ENCODE assay signal across 30 cellular contexts in genomic region chr6:109446541-109446940, GRCh38. TPM values are rescaled to one million over a fixed set of nuclear protein-coding genes. Genes with fewer than 3 reads are reported as not detected.
DNase-seq lines count a peak whose midpoint lies in the region; ATAC-seq and TF ChIP-seq lines count a peak whose summit lies in the region.
"Had no signal": no experiment of that assay in that cellular context is flagged by ENCODE, and none has a peak within 500 bp of the region (broad histone marks: within the 10 kb centered on the region; RNA-seq: fewer than 3 reads in every experiment).

No MANE protein-coding gene starts in this region.

- H3K9me3 ChIP-seq in stomach, result no peaks in the 10 kb centered on the region
- H3K9me3 ChIP-seq: BLaER1 treated with 17β-estradiol and CSF1 and Interleukin-3, amounts not matched to agents 10 nM and 100 nM; breast epithelium; left lung; pancreas; suprapubic skin; upper lobe of left lung had no signal

- 87 to 93% (median 91%) methylated on average over 8 of the region's 8 CpGs for WGBS in stomach, 5 donors

- H3K4me1 ChIP-seq in stomach, result peaks cover 7 to 14% (median 11%) of the 10 kb centered on the region in 4 donors

- H3K4me3 Mint-ChIP-seq in natural killer cell (no peak overlapping the region), activated B cell treated with CpG ODN at 0.5 μM for 24 hours (no peak overlapping the region)
- H3K4me3 Mint-ChIP-seq in natural killer cell treated with Interleukin-12 subunit alpha and Interleukin-12 subunit beta and Interleukin-15 and Interleukin-18, amount 100 ng/mL, for 72 hours, result no peak overlapping the region
- H3K4me3 Mint-ChIP-seq: activated naive CD4-positive, alpha-beta T cell treated with anti-CD3 and anti-CD28 coated beads, Interleukin-2, amount 50 U/mL, for 24 hours; GM23338; HFFc6 had no signal

- no peak for TF ChIP-seq EP300 in stomach (IDR thresholded peaks at IDR 0.05)

- POLR2A ChIA-PET in activated B cell treated with CpG ODN at 0.5 μM for 24 hours (lab: Charles Lee), result interaction anchor here (0.7 to 1.9 kb wide), 3 partner anchors 10 to 946 kb away, joined by 5 to 11 read pairs (median 8); partner anchors contain the start of genes MICAL1 and ZBTB24

- no peaks in the 10 kb centered on the region for H3K9me3 Mint-ChIP-seq in natural killer cell
- no peaks in the 10 kb centered on the region for H3K9me3 Mint-ChIP-seq in natural killer cell treated with Interleukin-12 subunit alpha and Interleukin-12 subunit beta and Interleukin-15 and Interleukin-18, amount 100 ng/mL, for 72 hours
- no peaks in the 10 kb centered on the region for H3K9me3 Mint-ChIP-seq in activated B cell treated with CpG ODN at 0.5 μM for 24 hours
- H3K9me3 Mint-ChIP-seq: activated naive CD4-positive, alpha-beta T cell treated with anti-CD3 and anti-CD28 coated beads, Interleukin-2, amount 50 U/mL, for 24 hours; activated T-helper 2 cell treated with anti-CD3 and anti-CD28 coated beads, Interferon-gamma antibody, Interleukin-2, Interleukin-4, amounts not matched to agents 10 μg/mL and 5 μg/mL and 100 μg/mL, durations not matched to agents 14 hours and 24 hours and 36 hours; GM23338; HFFc6; IgD-negative memory B cell had no signal

- no peak for TF ChIP-seq POLR2A in stomach (IDR thresholded peaks at IDR 0.05)

- H3K36me3 Mint-ChIP-seq in natural killer cell, result no peaks in the 10 kb centered on the region
- no peaks in the 10 kb centered on the region for H3K36me3 Mint-ChIP-seq in natural killer cell treated with Interleukin-12 subunit alpha and Interleukin-12 subunit beta and Interleukin-15 and Interleukin-18, amount 100 ng/mL, for 72 hours
- peaks cover 70% of the 10 kb centered on the region for H3K36me3 Mint-ChIP-seq in activated B cell treated with CpG ODN at 0.5 μM for 24 hours (ENCODE audit: low read depth)
- H3K36me3 Mint-ChIP-seq: IgD-negative memory B cell had no signal

- peak overlapping the region; percentile 43 to 78 for H3K27ac Mint-ChIP-seq in natural killer cell
- no peak overlapping the region for H3K27ac Mint-ChIP-seq in natural killer cell treated with Interleukin-12 subunit alpha and Interleukin-12 subunit beta and Interleukin-15 and Interleukin-18, amount 100 ng/mL, for 72 hours
- peak overlapping the region; percentile 79 for H3K27ac Mint-ChIP-seq in activated B cell treated with CpG ODN at 0.5 μM for 24 hours
- H3K27ac Mint-ChIP-seq: activated naive CD4-positive, alpha-beta T cell treated with anti-CD3 and anti-CD28 coated beads, Interleukin-2, amount 50 U/mL, for 24 hours; activated T-helper 2 cell treated with anti-CD3 and anti-CD28 coated beads, Interferon-gamma antibody, Interleukin-2, Interleukin-4, amounts not matched to agents 10 μg/mL and 5 μg/mL and 100 μg/mL, durations not matched to agents 14 hours and 24 hours and 36 hours; GM23338; HFFc6 had no signal

- DNase-seq in natural killer cell (no peak), activated B cell treated with CpG ODN at 0.5 μM for 24 hours (no peak), islet precursor cell (peak; percentile 33), stomach (peak; percentile 19), NCI-H2171 (lab: John Stamatoyannopoulos, UW) (no peak)
- no peak for DNase-seq in natural killer cell treated with Interleukin-12 subunit alpha and Interleukin-12 subunit beta and Interleukin-15 and Interleukin-18, amount 100 ng/mL, for 72 hours (ENCODE audit: low spot score)
- no peak for DNase-seq in stimulated activated CD4-positive, alpha-beta T cell treated with anti-CD3 and anti-CD28 coated beads, Interleukin-2, amount 100 ng/mL, for 48 hours
- DNase-seq: activated CD4-positive, alpha-beta T cell treated with anti-CD3 and anti-CD28 coated beads, Interleukin-2, amount 50 U/mL, for 1 hour; activated CD8-positive, alpha-beta memory T cell treated with anti-CD3 and anti-CD28 coated beads, Interleukin-2, amount 50 U/mL, for 4 hours; anterior cingulate cortex; DND-41; effector memory CD4-positive, alpha-beta T cell; GF-D8; HFFc6; left lung; NCI-H1436 treated with DMSO at 0.1 percent for 48 hours; NCI-H345; SHP77; stimulated activated naive CD4-positive, alpha-beta T cell; T1000 had no signal

- no peak for TF ChIP-seq CTCF in natural killer cell (IDR thresholded peaks at IDR 0.05)
- no peak for TF ChIP-seq CTCF in activated B cell treated with CpG ODN at 0.5 μM for 24 hours (IDR thresholded peaks at IDR 0.05)
- no peak for TF ChIP-seq CTCF in stomach (IDR thresholded peaks at IDR 0.05)

- no peaks in the 10 kb centered on the region for H3K27me3 Mint-ChIP-seq in natural killer cell (ENCODE audit: low read depth in 2 of 2)
- no peaks in the 10 kb centered on the region for H3K27me3 Mint-ChIP-seq in natural killer cell treated with Interleukin-12 subunit alpha and Interleukin-12 subunit beta and Interleukin-15 and Interleukin-18, amount 100 ng/mL, for 72 hours
- no peaks in the 10 kb centered on the region for H3K27me3 Mint-ChIP-seq in activated B cell treated with CpG ODN at 0.5 μM for 24 hours
- H3K27me3 Mint-ChIP-seq: activated naive CD4-positive, alpha-beta T cell treated with anti-CD3 and anti-CD28 coated beads, Interleukin-2, amount 50 U/mL, for 24 hours; IgD-negative memory B cell had no signal

- ATAC-seq in natural killer cell (no peak), activated B cell treated with CpG ODN at 0.5 μM for 24 hours (ENCODE audit: low read depth) (no peak), GM21576 (IDR thresholded peaks at IDR 0.05; ENCODE audit: unreplicated experiment) (no peak)
- ATAC-seq in natural killer cell treated with Interleukin-12 subunit alpha and Interleukin-12 subunit beta and Interleukin-15 and Interleukin-18, amount 100 ng/mL, for 72 hours, result no peak
- ATAC-seq: GM23338, left lung, pancreas had no signal

- no peaks in the 10 kb centered on the region for H3K27me3 ChIP-seq in stomach
- H3K27me3 ChIP-seq: BLaER1 treated with 17β-estradiol and CSF1 and Interleukin-3, amounts not matched to agents 10 nM and 100 nM; breast epithelium; left lung; pancreas; suprapubic skin; upper lobe of left lung had no signal

- no peak overlapping the region for H3K4me3 ChIP-seq in stomach
- H3K4me3 ChIP-seq: BLaER1 treated with 17β-estradiol and CSF1 and Interleukin-3, amounts not matched to agents 10 nM and 100 nM; breast epithelium; GM23338; left lung; pancreas; suprapubic skin; upper lobe of left lung had no signal

- CTCF ChIA-PET in activated B cell treated with CpG ODN at 0.5 μM for 24 hours (lab: Charles Lee), result no interaction called here

- intact Hi-C loops in natural killer cell (cut with micrococcal nuclease) (loop anchor here (10.0 kb wide), 1 partner anchor 352 kb away; the partner anchor contains the start of genes CEP57L1 and SESN1), activated B cell treated with CpG ODN at 0.5 μM for 24 hours (cut with micrococcal nuclease) (no loop called here), stomach (cut with DNase I; ENCODE audit: low total_unique reads) (no loop called here)

- H3K36me3 ChIP-seq in stomach, result peaks cover 37 to 71% (median 54%) of the 10 kb centered on the region in 4 donors
- H3K36me3 ChIP-seq: breast epithelium, pancreas had no signal

- no peak overlapping the region for H3K27ac ChIP-seq in stomach
- H3K27ac ChIP-seq: BLaER1 treated with 17β-estradiol and CSF1 and Interleukin-3, amounts not matched to agents 10 nM and 100 nM; breast epithelium; left lung; pancreas; suprapubic skin; upper lobe of left lung had no signal

- peaks cover 29 to 68% of the 10 kb centered on the region in 2 donors for H3K4me1 Mint-ChIP-seq in natural killer cell
- H3K4me1 Mint-ChIP-seq in natural killer cell treated with Interleukin-12 subunit alpha and Interleukin-12 subunit beta and Interleukin-15 and Interleukin-18, amount 100 ng/mL, for 72 hours (ENCODE audit: low read depth in 2 of 2), result peaks cover 14 to 32% of the 10 kb centered on the region in 2 donors
- H3K4me1 Mint-ChIP-seq in activated B cell treated with CpG ODN at 0.5 μM for 24 hours, result peaks cover 63% of the 10 kb centered on the region

RNA-seq across cellular contexts. Expression of gene SMPD2, which starts 6.0 kb away (rescaled TPM):
- total RNA-seq in natural killer cell (10 to 100 TPM; 25.0 to 37.3 (median 29.3) TPM), activated B cell treated with CpG ODN at 0.5 μM for 24 hours (24.9 and 28.2 TPM in 2 replicates), stomach (10 to 100 TPM; 10.7 to 80.5 (median 17.2) TPM)
- total RNA-seq in natural killer cell treated with Interleukin-12 subunit alpha and Interleukin-12 subunit beta and Interleukin-15 and Interleukin-18, amount 100 ng/mL, for 72 hours, result 10 to 100 TPM; 10.3 to 11.4 TPM
- polyA plus RNA-seq in stomach, result 10 to 100 TPM; 14.0 to 21.8 (median 17.6) TPM

RNA-seq across cellular contexts. Expression of gene PPIL6, which starts 6.1 kb away (rescaled TPM):
- total RNA-seq in natural killer cell (under 1 TPM; 0.28 to 0.70 (median 0.40) TPM), activated B cell treated with CpG ODN at 0.5 μM for 24 hours (0.73 and 0.91 TPM in 2 replicates), stomach (1 to 10 TPM in 3 of 5 donors, not detected in 2; 1.4 to 8.6 (median 3.2) TPM)
- not detected for total RNA-seq in natural killer cell treated with Interleukin-12 subunit alpha and Interleukin-12 subunit beta and Interleukin-15 and Interleukin-18, amount 100 ng/mL, for 72 hours
- polyA plus RNA-seq in stomach, result 1 to 10 TPM; 1.0 to 4.0 (median 2.7) TPM

RNA-seq across cellular contexts. Expression of gene MICAL1, which starts 9.0 kb away (rescaled TPM):
- 100 to 1,000 TPM in 1 of 3 donors, 10 to 100 TPM in 2; 72.4 to 102 (median 81.3) TPM for total RNA-seq in natural killer cell
- total RNA-seq in natural killer cell treated with Interleukin-12 subunit alpha and Interleukin-12 subunit beta and Interleukin-15 and Interleukin-18, amount 100 ng/mL, for 72 hours, result 10 to 100 TPM; 18.9 to 29.0 TPM
- 104 and 120 TPM in 2 replicates for total RNA-seq in activated B cell treated with CpG ODN at 0.5 μM for 24 hours
- total RNA-seq in stomach, result 100 to 1,000 TPM in 3 of 5 donors, 10 to 100 TPM in 2; 13.8 to 205 (median 101) TPM
- 10 to 100 TPM; 15.8 to 18.5 (median 15.8) TPM for polyA plus RNA-seq in stomach

RNA-seq across cellular contexts. Expression of gene ZBTB24, which starts 36.5 kb away (rescaled TPM):
- 10 to 100 TPM in 1 of 3 donors, 1 to 10 TPM in 2; 6.7 to 10.6 (median 8.6) TPM for total RNA-seq in natural killer cell
- 1 to 10 TPM; 9.8 to 9.9 TPM for total RNA-seq in natural killer cell treated with Interleukin-12 subunit alpha and Interleukin-12 subunit beta and Interleukin-15 and Interleukin-18, amount 100 ng/mL, for 72 hours
- 22.8 and 25.4 TPM in 2 replicates for total RNA-seq in activated B cell treated with CpG ODN at 0.5 μM for 24 hours
- 1 to 10 TPM; 1.4 to 9.3 (median 6.8) TPM for total RNA-seq in stomach
- polyA plus RNA-seq in stomach, result 1 to 10 TPM; 2.3 to 3.2 (median 2.6) TPM

Comparison
In these comparisons a context has a peak if more than half of its experiments do, and no peak if none do; other contexts are left out.
1. H3K27ac Mint-ChIP-seq: peak in natural killer cell (2 of 2) and activated B cell treated with CpG ODN at 0.5 μM for 24 hours (single experiment); none in natural killer cell treated with Interleukin-12 subunit alpha and Interleukin-12 subunit beta and Interleukin-15 and Interleukin-18, amount 100 ng/mL, for 72 hours (0 of 2).
2. DNase-seq: peak in islet precursor cell (single experiment) and stomach (single experiment); none in natural killer cell (single experiment), natural killer cell treated with Interleukin-12 subunit alpha and Interleukin-12 subunit beta and Interleukin-15 and Interleukin-18, amount 100 ng/mL, for 72 hours (single experiment), activated B cell treated with CpG ODN at 0.5 μM for 24 hours (single experiment), stimulated activated CD4-positive, alpha-beta T cell treated with anti-CD3 and anti-CD28 coated beads, Interleukin-2, amount 100 ng/mL, for 48 hours (0 of 2) and NCI-H2171 (single experiment).